Comparison of ENCODE assay signal across 1 cellular context in genomic region chr19:42942187-42942789, GRCh38.
TF ChIP-seq lines count a peak whose summit lies in the region.

No MANE protein-coding gene starts in this region.

TF ChIP-seq in GM23338, 12 proteins besides CTCF, POLR2A, EP300 and RAD21 (continued from another document):
- TF ChIP-seq, protein P1, sequence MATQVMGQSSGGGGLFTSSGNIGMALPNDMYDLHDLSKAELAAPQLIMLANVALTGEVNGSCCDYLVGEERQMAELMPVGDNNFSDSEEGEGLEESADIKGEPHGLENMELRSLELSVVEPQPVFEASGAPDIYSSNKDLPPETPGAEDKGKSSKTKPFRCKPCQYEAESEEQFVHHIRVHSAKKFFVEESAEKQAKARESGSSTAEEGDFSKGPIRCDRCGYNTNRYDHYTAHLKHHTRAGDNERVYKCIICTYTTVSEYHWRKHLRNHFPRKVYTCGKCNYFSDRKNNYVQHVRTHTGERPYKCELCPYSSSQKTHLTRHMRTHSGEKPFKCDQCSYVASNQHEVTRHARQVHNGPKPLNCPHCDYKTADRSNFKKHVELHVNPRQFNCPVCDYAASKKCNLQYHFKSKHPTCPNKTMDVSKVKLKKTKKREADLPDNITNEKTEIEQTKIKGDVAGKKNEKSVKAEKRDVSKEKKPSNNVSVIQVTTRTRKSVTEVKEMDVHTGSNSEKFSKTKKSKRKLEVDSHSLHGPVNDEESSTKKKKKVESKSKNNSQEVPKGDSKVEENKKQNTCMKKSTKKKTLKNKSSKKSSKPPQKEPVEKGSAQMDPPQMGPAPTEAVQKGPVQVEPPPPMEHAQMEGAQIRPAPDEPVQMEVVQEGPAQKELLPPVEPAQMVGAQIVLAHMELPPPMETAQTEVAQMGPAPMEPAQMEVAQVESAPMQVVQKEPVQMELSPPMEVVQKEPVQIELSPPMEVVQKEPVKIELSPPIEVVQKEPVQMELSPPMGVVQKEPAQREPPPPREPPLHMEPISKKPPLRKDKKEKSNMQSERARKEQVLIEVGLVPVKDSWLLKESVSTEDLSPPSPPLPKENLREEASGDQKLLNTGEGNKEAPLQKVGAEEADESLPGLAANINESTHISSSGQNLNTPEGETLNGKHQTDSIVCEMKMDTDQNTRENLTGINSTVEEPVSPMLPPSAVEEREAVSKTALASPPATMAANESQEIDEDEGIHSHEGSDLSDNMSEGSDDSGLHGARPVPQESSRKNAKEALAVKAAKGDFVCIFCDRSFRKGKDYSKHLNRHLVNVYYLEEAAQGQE (IDR thresholded peaks at IDR 0.05; ENCODE audit: unreplicated experiment) = no peak
- TF ChIP-seq ZNF331 (CRISPR knock-in tag; IDR thresholded peaks at IDR 0.05; ENCODE audit: low read depth) = no peak
- no peak for TF ChIP-seq ETS1 (IDR thresholded peaks at IDR 0.05)
- TF ChIP-seq, protein P2, sequence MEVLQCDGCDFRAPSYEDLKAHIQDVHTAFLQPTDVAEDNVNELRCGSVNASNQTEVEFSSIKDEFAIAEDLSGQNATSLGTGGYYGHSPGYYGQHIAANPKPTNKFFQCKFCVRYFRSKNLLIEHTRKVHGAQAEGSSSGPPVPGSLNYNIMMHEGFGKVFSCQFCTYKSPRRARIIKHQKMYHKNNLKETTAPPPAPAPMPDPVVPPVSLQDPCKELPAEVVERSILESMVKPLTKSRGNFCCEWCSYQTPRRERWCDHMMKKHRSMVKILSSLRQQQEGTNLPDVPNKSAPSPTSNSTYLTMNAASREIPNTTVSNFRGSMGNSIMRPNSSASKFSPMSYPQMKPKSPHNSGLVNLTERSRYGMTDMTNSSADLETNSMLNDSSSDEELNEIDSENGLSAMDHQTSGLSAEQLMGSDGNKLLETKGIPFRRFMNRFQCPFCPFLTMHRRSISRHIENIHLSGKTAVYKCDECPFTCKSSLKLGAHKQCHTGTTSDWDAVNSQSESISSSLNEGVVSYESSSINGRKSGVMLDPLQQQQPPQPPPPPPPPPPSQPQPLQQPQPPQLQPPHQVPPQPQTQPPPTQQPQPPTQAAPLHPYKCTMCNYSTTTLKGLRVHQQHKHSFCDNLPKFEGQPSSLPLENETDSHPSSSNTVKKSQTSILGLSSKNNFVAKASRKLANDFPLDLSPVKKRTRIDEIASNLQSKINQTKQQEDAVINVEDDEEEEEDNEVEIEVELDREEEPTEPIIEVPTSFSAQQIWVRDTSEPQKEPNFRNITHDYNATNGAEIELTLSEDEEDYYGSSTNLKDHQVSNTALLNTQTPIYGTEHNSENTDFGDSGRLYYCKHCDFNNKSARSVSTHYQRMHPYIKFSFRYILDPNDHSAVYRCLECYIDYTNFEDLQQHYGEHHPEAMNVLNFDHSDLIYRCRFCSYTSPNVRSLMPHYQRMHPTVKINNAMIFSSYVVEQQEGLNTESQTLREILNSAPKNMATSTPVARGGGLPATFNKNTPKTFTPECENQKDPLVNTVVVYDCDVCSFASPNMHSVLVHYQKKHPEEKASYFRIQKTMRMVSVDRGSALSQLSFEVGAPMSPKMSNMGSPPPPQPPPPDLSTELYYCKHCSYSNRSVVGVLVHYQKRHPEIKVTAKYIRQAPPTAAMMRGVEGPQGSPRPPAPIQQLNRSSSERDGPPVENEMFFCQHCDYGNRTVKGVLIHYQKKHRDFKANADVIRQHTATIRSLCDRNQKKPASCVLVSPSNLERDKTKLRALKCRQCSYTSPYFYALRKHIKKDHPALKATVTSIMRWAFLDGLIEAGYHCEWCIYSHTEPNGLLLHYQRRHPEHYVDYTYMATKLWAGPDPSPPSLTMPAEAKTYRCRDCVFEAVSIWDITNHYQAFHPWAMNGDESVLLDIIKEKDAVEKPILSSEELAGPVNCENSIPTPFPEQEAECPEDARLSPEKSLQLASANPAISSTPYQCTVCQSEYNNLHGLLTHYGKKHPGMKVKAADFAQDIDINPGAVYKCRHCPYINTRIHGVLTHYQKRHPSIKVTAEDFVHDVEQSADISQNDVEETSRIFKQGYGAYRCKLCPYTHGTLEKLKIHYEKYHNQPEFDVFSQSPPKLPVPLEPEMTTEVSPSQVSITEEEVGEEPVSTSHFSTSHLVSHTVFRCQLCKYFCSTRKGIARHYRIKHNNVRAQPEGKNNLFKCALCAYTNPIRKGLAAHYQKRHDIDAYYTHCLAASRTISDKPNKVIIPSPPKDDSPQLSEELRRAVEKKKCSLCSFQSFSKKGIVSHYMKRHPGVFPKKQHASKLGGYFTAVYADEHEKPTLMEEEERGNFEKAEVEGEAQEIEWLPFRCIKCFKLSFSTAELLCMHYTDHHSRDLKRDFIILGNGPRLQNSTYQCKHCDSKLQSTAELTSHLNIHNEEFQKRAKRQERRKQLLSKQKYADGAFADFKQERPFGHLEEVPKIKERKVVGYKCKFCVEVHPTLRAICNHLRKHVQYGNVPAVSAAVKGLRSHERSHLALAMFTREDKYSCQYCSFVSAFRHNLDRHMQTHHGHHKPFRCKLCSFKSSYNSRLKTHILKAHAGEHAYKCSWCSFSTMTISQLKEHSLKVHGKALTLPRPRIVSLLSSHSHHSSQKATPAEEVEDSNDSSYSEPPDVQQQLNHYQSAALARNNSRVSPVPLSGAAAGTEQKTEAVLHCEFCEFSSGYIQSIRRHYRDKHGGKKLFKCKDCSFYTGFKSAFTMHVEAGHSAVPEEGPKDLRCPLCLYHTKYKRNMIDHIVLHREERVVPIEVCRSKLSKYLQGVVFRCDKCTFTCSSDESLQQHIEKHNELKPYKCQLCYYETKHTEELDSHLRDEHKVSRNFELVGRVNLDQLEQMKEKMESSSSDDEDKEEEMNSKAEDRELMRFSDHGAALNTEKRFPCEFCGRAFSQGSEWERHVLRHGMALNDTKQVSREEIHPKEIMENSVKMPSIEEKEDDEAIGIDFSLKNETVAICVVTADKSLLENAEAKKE (CRISPR knock-in tag; IDR thresholded peaks at IDR 0.05) = no peak
- no peak for TF ChIP-seq NANOG (IDR thresholded peaks at IDR 0.05; ENCODE audit: borderline replicate concordance)
- no peak for TF ChIP-seq JUNB (IDR thresholded peaks at IDR 0.05; ENCODE audit: unreplicated experiment)
- TF ChIP-seq EZH2 (IDR thresholded peaks at IDR 0.05; ENCODE audit: low read depth, unreplicated experiment) = no peak
- no peak for TF ChIP-seq STAT1 (IDR thresholded peaks at IDR 0.05; ENCODE audit: unreplicated experiment)
- no peak for TF ChIP-seq ZNF114 (CRISPR knock-in tag; IDR thresholded peaks at IDR 0.05)
- TF ChIP-seq EZH2phosphoT487 (IDR thresholded peaks at IDR 0.05; ENCODE audit: unreplicated experiment) = no peak
- TF ChIP-seq POLR2AphosphoS5 (IDR thresholded peaks at IDR 0.05; ENCODE audit: low read depth) = no peak
